In the genomic region with DNA sequence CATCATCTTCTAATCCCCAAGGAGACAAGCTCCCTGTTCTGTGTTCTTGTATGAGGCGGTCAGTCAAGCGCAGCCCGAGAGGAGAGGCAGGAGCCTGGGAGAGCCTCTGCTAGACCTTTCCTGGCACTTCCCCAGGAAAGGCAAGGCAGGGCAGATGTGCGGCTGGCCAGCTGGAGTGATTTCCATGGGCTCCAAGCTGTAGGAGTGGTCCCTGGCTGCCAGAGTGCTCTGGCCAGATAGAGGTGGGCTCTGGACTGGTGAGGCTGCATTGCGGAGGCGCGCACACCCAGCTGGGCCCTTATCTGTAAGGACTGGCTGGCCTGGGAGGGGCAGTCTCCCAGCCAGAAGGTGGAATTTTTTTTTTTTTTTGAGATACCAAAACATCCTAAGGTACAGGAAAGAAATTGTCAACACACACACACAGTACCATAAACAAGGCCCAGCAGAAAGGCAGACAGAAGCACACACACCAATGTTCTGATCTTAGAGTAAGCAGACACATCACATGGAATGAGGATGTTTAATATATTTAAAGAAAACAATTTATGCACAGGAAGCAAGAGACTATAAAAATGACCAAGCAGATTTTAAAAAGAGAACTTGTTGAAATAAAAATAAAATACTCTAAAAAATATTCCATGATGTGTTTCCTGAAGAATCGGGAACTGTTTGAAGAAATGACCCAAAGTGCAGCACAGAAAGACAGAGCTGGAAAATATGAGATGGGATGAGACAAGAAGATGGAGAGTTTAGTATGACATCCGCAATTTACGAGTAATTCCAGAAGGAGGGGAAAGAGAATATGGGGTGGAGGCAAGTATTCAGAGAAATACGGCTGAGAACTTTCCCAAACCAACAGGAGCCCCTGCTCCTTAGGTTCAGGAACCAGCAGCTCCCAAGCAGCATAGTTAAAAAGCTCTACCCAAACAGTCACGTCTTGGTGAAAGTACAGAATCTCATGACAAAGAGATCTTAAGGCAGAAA, we compare ENCODE assay signal across 1 cellular context.
TF ChIP-seq lines count a peak whose summit lies in the region.

No MANE protein-coding gene starts in this region.

TF ChIP-seq in K562, 482 proteins besides CTCF, POLR2A, EP300 and RAD21 (continued from another document and continues in another):
- TF ChIP-seq, protein P1, sequence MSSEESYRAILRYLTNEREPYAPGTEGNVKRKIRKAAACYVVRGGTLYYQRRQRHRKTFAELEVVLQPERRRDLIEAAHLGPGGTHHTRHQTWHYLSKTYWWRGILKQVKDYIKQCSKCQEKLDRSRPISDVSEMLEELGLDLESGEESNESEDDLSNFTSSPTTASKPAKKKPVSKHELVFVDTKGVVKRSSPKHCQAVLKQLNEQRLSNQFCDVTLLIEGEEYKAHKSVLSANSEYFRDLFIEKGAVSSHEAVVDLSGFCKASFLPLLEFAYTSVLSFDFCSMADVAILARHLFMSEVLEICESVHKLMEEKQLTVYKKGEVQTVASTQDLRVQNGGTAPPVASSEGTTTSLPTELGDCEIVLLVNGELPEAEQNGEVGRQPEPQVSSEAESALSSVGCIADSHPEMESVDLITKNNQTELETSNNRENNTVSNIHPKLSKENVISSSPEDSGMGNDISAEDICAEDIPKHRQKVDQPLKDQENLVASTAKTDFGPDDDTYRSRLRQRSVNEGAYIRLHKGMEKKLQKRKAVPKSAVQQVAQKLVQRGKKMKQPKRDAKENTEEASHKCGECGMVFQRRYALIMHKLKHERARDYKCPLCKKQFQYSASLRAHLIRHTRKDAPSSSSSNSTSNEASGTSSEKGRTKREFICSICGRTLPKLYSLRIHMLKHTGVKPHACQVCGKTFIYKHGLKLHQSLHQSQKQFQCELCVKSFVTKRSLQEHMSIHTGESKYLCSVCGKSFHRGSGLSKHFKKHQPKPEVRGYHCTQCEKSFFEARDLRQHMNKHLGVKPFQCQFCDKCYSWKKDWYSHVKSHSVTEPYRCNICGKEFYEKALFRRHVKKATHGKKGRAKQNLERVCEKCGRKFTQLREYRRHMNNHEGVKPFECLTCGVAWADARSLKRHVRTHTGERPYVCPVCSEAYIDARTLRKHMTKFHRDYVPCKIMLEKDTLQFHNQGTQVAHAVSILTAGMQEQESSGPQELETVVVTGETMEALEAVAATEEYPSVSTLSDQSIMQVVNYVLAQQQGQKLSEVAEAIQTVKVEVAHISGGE (CRISPR knock-in tag; IDR thresholded peaks at IDR 0.05), result peak in 1 of 3 experiments; percentile 62; a peak in 2 of 6 replicates
- TF ChIP-seq SIN3A (IDR thresholded peaks at IDR 0.05; ENCODE audit: borderline replicate concordance in 2 of 2, control insufficient read depth in 1 of 2, low read depth in 2 of 2, low read length in 2 of 2) (peak in 1 of 2 experiments; percentile 41; a peak in 1 of 4 replicates), BMI1 (IDR thresholded peaks at IDR 0.05; ENCODE audit: low read length) (no peak), ZNF384 (IDR thresholded peaks at IDR 0.05; ENCODE audit: low read depth, low read length) (peak; percentile 97), ZNF79 (CRISPR knock-in tag; IDR thresholded peaks at IDR 0.05; ENCODE audit: low read depth) (no peak), SLC30A9 (CRISPR knock-in tag; IDR thresholded peaks at IDR 0.05) (no peak), THRAP3 (IDR thresholded peaks at IDR 0.05; ENCODE audit: borderline replicate concordance) (0 out of 2 replicates have a peak, but pooled peaks have one; percentile 58), ZBTB1 (CRISPR knock-in tag; IDR thresholded peaks at IDR 0.05; ENCODE audit: borderline replicate concordance, low read depth) (no peak), SAP30 (IDR thresholded peaks at IDR 0.05; ENCODE audit: borderline replicate concordance, insufficient read depth, low read depth, low read length, poor library complexity, severe bottlenecking) (no peak), NFATC3 (IDR thresholded peaks at IDR 0.05) (peak; percentile 23; the same call in 1 of the 2 replicates), SMAD3 (CRISPR knock-in tag; conservative IDR thresholded peaks at IDR 0.05) (no peak)
- TF ChIP-seq, protein P2, sequence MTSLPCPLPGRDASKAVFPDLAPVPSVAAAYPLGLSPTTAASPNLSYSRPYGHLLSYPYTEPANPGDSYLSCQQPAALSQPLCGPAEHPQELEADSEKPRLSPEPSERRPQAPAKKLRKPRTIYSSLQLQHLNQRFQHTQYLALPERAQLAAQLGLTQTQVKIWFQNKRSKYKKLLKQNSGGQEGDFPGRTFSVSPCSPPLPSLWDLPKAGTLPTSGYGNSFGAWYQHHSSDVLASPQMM (CRISPR knock-in tag; IDR thresholded peaks at IDR 0.05), result no peak
- TF ChIP-seq, protein P3, sequence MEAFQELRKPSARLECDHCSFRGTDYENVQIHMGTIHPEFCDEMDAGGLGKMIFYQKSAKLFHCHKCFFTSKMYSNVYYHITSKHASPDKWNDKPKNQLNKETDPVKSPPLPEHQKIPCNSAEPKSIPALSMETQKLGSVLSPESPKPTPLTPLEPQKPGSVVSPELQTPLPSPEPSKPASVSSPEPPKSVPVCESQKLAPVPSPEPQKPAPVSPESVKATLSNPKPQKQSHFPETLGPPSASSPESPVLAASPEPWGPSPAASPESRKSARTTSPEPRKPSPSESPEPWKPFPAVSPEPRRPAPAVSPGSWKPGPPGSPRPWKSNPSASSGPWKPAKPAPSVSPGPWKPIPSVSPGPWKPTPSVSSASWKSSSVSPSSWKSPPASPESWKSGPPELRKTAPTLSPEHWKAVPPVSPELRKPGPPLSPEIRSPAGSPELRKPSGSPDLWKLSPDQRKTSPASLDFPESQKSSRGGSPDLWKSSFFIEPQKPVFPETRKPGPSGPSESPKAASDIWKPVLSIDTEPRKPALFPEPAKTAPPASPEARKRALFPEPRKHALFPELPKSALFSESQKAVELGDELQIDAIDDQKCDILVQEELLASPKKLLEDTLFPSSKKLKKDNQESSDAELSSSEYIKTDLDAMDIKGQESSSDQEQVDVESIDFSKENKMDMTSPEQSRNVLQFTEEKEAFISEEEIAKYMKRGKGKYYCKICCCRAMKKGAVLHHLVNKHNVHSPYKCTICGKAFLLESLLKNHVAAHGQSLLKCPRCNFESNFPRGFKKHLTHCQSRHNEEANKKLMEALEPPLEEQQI (IDR thresholded peaks at IDR 0.05), result no peak
- TF ChIP-seq, protein P4, sequence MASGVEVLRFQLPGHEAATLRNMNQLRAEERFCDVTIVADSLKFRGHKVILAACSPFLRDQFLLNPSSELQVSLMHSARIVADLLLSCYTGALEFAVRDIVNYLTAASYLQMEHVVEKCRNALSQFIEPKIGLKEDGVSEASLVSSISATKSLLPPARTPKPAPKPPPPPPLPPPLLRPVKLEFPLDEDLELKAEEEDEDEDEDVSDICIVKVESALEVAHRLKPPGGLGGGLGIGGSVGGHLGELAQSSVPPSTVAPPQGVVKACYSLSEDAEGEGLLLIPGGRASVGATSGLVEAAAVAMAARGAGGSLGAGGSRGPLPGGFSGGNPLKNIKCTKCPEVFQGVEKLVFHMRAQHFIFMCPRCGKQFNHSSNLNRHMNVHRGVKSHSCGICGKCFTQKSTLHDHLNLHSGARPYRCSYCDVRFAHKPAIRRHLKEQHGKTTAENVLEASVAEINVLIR (CRISPR knock-in tag; IDR thresholded peaks at IDR 0.05), result no peak
- TF ChIP-seq, protein P5, sequence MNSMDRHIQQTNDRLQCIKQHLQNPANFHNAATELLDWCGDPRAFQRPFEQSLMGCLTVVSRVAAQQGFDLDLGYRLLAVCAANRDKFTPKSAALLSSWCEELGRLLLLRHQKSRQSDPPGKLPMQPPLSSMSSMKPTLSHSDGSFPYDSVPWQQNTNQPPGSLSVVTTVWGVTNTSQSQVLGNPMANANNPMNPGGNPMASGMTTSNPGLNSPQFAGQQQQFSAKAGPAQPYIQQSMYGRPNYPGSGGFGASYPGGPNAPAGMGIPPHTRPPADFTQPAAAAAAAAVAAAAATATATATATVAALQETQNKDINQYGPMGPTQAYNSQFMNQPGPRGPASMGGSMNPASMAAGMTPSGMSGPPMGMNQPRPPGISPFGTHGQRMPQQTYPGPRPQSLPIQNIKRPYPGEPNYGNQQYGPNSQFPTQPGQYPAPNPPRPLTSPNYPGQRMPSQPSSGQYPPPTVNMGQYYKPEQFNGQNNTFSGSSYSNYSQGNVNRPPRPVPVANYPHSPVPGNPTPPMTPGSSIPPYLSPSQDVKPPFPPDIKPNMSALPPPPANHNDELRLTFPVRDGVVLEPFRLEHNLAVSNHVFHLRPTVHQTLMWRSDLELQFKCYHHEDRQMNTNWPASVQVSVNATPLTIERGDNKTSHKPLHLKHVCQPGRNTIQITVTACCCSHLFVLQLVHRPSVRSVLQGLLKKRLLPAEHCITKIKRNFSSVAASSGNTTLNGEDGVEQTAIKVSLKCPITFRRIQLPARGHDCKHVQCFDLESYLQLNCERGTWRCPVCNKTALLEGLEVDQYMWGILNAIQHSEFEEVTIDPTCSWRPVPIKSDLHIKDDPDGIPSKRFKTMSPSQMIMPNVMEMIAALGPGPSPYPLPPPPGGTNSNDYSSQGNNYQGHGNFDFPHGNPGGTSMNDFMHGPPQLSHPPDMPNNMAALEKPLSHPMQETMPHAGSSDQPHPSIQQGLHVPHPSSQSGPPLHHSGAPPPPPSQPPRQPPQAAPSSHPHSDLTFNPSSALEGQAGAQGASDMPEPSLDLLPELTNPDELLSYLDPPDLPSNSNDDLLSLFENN (IDR thresholded peaks at IDR 0.05; ENCODE audit: low read depth in 2 of 2, low read length in 2 of 2), result peak in 1 of 2 experiments; percentile 89; a peak in 2 of 4 replicates
- TF ChIP-seq, protein P6, sequence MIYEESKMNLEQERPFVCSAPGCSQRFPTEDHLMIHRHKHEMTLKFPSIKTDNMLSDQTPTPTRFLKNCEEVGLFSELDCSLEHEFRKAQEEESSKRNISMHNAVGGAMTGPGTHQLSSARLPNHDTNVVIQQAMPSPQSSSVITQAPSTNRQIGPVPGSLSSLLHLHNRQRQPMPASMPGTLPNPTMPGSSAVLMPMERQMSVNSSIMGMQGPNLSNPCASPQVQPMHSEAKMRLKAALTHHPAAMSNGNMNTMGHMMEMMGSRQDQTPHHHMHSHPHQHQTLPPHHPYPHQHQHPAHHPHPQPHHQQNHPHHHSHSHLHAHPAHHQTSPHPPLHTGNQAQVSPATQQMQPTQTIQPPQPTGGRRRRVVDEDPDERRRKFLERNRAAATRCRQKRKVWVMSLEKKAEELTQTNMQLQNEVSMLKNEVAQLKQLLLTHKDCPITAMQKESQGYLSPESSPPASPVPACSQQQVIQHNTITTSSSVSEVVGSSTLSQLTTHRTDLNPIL (CRISPR knock-in tag; IDR thresholded peaks at IDR 0.05), result no peak
- TF ChIP-seq, protein P7, sequence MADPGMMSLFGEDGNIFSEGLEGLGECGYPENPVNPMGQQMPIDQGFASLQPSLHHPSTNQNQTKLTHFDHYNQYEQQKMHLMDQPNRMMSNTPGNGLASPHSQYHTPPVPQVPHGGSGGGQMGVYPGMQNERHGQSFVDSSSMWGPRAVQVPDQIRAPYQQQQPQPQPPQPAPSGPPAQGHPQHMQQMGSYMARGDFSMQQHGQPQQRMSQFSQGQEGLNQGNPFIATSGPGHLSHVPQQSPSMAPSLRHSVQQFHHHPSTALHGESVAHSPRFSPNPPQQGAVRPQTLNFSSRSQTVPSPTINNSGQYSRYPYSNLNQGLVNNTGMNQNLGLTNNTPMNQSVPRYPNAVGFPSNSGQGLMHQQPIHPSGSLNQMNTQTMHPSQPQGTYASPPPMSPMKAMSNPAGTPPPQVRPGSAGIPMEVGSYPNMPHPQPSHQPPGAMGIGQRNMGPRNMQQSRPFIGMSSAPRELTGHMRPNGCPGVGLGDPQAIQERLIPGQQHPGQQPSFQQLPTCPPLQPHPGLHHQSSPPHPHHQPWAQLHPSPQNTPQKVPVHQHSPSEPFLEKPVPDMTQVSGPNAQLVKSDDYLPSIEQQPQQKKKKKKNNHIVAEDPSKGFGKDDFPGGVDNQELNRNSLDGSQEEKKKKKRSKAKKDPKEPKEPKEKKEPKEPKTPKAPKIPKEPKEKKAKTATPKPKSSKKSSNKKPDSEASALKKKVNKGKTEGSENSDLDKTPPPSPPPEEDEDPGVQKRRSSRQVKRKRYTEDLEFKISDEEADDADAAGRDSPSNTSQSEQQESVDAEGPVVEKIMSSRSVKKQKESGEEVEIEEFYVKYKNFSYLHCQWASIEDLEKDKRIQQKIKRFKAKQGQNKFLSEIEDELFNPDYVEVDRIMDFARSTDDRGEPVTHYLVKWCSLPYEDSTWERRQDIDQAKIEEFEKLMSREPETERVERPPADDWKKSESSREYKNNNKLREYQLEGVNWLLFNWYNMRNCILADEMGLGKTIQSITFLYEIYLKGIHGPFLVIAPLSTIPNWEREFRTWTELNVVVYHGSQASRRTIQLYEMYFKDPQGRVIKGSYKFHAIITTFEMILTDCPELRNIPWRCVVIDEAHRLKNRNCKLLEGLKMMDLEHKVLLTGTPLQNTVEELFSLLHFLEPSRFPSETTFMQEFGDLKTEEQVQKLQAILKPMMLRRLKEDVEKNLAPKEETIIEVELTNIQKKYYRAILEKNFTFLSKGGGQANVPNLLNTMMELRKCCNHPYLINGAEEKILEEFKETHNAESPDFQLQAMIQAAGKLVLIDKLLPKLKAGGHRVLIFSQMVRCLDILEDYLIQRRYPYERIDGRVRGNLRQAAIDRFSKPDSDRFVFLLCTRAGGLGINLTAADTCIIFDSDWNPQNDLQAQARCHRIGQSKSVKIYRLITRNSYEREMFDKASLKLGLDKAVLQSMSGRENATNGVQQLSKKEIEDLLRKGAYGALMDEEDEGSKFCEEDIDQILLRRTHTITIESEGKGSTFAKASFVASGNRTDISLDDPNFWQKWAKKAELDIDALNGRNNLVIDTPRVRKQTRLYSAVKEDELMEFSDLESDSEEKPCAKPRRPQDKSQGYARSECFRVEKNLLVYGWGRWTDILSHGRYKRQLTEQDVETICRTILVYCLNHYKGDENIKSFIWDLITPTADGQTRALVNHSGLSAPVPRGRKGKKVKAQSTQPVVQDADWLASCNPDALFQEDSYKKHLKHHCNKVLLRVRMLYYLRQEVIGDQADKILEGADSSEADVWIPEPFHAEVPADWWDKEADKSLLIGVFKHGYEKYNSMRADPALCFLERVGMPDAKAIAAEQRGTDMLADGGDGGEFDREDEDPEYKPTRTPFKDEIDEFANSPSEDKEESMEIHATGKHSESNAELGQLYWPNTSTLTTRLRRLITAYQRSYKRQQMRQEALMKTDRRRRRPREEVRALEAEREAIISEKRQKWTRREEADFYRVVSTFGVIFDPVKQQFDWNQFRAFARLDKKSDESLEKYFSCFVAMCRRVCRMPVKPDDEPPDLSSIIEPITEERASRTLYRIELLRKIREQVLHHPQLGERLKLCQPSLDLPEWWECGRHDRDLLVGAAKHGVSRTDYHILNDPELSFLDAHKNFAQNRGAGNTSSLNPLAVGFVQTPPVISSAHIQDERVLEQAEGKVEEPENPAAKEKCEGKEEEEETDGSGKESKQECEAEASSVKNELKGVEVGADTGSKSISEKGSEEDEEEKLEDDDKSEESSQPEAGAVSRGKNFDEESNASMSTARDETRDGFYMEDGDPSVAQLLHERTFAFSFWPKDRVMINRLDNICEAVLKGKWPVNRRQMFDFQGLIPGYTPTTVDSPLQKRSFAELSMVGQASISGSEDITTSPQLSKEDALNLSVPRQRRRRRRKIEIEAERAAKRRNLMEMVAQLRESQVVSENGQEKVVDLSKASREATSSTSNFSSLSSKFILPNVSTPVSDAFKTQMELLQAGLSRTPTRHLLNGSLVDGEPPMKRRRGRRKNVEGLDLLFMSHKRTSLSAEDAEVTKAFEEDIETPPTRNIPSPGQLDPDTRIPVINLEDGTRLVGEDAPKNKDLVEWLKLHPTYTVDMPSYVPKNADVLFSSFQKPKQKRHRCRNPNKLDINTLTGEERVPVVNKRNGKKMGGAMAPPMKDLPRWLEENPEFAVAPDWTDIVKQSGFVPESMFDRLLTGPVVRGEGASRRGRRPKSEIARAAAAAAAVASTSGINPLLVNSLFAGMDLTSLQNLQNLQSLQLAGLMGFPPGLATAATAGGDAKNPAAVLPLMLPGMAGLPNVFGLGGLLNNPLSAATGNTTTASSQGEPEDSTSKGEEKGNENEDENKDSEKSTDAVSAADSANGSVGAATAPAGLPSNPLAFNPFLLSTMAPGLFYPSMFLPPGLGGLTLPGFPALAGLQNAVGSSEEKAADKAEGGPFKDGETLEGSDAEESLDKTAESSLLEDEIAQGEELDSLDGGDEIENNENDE (IDR thresholded peaks at IDR 0.05; ENCODE audit: low read depth, low read length), result peak; percentile 86
